ENCODE assay signal across 8 cellular contexts in the genomic region with DNA sequence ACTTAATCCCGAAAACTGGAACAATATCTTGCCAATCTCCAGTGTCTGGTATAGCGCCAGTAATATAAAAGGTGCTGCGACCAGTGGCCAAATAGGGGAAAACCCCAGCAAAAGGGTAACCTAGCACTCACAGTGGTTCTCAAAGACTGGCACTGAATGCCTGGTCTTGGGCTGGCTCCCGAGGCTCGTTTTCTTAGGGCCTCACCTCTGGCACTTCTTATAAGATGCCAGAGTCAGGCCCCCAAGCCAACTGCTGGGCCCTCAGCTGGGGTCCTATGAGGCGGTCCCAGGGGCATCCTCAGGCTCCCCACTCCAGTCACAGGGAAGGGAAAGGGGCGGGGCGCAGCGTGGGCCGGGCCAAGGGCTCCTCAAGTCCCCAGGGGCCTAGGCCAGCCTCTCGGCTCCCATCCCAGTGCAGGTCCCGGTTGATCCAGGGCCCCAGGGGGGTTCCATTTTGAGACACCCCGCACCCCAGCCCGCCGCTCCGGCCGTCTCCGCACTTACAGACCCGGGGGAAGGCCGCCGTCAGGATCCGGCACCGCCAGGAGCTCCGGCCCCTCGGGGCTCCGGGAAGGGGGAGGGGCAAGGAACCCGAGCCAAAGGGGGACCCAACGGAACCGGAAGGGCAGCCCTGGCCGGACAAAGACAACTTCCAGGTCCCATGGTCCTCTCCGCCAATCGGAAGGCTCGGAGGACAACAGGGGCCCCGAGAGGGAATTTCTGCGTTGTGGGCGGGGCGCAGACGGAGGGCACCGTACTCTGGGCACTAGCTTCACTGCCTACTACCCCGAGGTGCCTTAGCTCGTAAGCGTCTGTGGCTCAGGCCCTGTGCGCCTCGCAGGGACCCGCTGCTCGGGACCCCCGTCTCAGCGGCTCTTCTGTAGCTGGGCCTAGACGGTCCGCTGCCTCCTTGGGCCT. TPM values are rescaled to one million over a fixed set of nuclear protein-coding genes. Genes with fewer than 3 reads are reported as not detected.
DNase-seq lines count a peak whose midpoint lies in the region; ATAC-seq and TF ChIP-seq lines count a peak whose summit lies in the region.

A gene with protein sequence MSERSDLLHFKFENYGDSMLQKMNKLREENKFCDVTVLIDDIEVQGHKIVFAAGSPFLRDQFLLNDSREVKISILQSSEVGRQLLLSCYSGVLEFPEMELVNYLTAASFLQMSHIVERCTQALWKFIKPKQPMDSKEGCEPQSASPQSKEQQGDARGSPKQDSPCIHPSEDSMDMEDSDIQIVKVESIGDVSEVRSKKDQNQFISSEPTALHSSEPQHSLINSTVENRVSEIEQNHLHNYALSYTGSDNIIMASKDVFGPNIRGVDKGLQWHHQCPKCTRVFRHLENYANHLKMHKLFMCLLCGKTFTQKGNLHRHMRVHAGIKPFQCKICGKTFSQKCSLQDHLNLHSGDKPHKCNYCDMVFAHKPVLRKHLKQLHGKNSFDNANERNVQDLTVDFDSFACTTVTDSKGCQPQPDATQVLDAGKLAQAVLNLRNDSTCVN (minus strand): TSS at position 580 of the 918 bp plus-strand sequence. CDS start 11,578 bp downstream, outside the sequence.

- intact Hi-C loops in heart right ventricle (cut with DNase I) (loop anchor here in 2 of 10 donors (1.0 to 5.0 kb wide), 3 partner anchors 9 to 46 kb away; partner anchors contain the start of gene RC3H2 (in 1 of the 2)), posterior vena cava (cut with DNase I) (no loop called here), upper lobe of right lung (cut with DNase I) (no loop called here)

- H4K20me1 ChIP-seq in SU-DHL-6 (ENCODE audit: low read depth, low read length) = no peaks in the 10 kb centered on the region

- H3F3A ChIP-seq in SU-DHL-6 (ENCODE audit: insufficient read depth) = peaks cover 4% of the 10 kb centered on the region; the same call in 1 of the 2 replicates

- H3K9me3 ChIP-seq in SU-DHL-6 (ENCODE audit: insufficient read depth, low read length) (no peaks in the 10 kb centered on the region), heart right ventricle (no peaks in the 10 kb centered on the region), upper lobe of right lung (no peaks in the 10 kb centered on the region)

- H3K9me2 ChIP-seq in SU-DHL-6 (replicated peaks; ENCODE audit: insufficient read depth, low read length) = no peaks in the 10 kb centered on the region

- ATAC-seq in HG02763 (IDR thresholded peaks at IDR 0.05; ENCODE audit: unreplicated experiment) (peak; percentile 90), heart right ventricle (peak; percentile 98 to 99 (median 98)), upper lobe of right lung (peak; percentile 100)
- ATAC-seq in activated naive CD8-positive, alpha-beta T cell treated with anti-CD3 and anti-CD28 coated beads, Interleukin-2, amount 50 U/mL, for 24 hours = peak; percentile 99

- peaks cover 2% of the 10 kb centered on the region for H3K36me3 Mint-ChIP-seq in activated naive CD8-positive, alpha-beta T cell treated with anti-CD3 and anti-CD28 coated beads, Interleukin-2, amount 50 U/mL, for 24 hours (ENCODE audit: low read depth)

- peak within 1 kb of the TSS; percentile 59 for H3K4me3 ChIP-seq in GM12875 (ENCODE audit: low read depth, low read length)
- H3K4me3 ChIP-seq in SU-DHL-6 (ENCODE audit: insufficient read depth, low read length, poor library complexity, severe bottlenecking) = peak within 1 kb of the TSS; percentile 62
- H3K4me3 ChIP-seq in heart right ventricle = peak within 1 kb of the TSS; percentile 62 to 94 (median 84)
- peak within 1 kb of the TSS; percentile 87 for H3K4me3 ChIP-seq in upper lobe of right lung

- no peaks in the 10 kb centered on the region for H3K27me3 Mint-ChIP-seq in activated naive CD8-positive, alpha-beta T cell treated with anti-CD3 and anti-CD28 coated beads, Interleukin-2, amount 50 U/mL, for 24 hours

- peak within 1 kb of the TSS; percentile 93 for H3K27ac Mint-ChIP-seq in activated naive CD8-positive, alpha-beta T cell treated with anti-CD3 and anti-CD28 coated beads, Interleukin-2, amount 50 U/mL, for 24 hours

- 1% methylated on average over 50 of the region's 50 CpGs for WGBS in heart right ventricle, 2 donors

- DNase-seq in NCI-H1417 (lab: John Stamatoyannopoulos, UW) (peak; percentile 81 to 98 (median 95)), heart right ventricle (peak; percentile 93 to 96), posterior vena cava (ENCODE audit: low spot score) (peak; percentile 98), upper lobe of right lung (peak; percentile 97)
- peak; percentile 92 for DNase-seq in activated naive CD8-positive, alpha-beta T cell treated with anti-CD3 and anti-CD28 coated beads, Interleukin-2, amount 50 U/mL, for 24 hours

- no peaks in the 10 kb centered on the region for H3K36me3 ChIP-seq in SU-DHL-6 (ENCODE audit: low read length)
- peaks cover 0 to 11% (median 0%) of the 10 kb centered on the region in 9 donors for H3K36me3 ChIP-seq in heart right ventricle
- H3K36me3 ChIP-seq in upper lobe of right lung = peaks cover 4% of the 10 kb centered on the region

- peak within 1 kb of the TSS; percentile 15 for H2AFZ ChIP-seq in SU-DHL-6 (ENCODE audit: low read depth, low read length, severe bottlenecking)

- no peak for TF ChIP-seq CTCF in GM12875 (IDR thresholded peaks at IDR 0.05; ENCODE audit: borderline replicate concordance, insufficient read depth, low read depth, low read length)
- no peak for TF ChIP-seq CTCF in SU-DHL-6 (IDR thresholded peaks at IDR 0.05; ENCODE audit: insufficient read depth, low read length, poor library complexity, severe bottlenecking)
- TF ChIP-seq CTCF in heart right ventricle (IDR thresholded peaks at IDR 0.05) = no peak
- no peak for TF ChIP-seq CTCF in upper lobe of right lung (IDR thresholded peaks at IDR 0.05)

- peaks cover 83% of the 10 kb centered on the region for H3K79me2 ChIP-seq in SU-DHL-6 (ENCODE audit: insufficient read depth, low read length)

- peak within 1 kb of the TSS; percentile 96 for H3K9ac ChIP-seq in SU-DHL-6 (ENCODE audit: low read length)

- H3K27ac ChIP-seq in SU-DHL-6 (ENCODE audit: low read depth, low read length) (peak within 1 kb of the TSS; percentile 68), heart right ventricle (peak within 1 kb of the TSS; percentile 36 to 96 (median 90)), upper lobe of right lung (peak within 1 kb of the TSS; percentile 81)

- peaks cover 3 to 41% (median 32%) of the 10 kb centered on the region in 9 donors for H3K4me1 ChIP-seq in heart right ventricle
- peaks cover 24% of the 10 kb centered on the region for H3K4me1 ChIP-seq in upper lobe of right lung

- no peaks in the 10 kb centered on the region for H3K27me3 ChIP-seq in SU-DHL-6 (ENCODE audit: low read length)
- H3K27me3 ChIP-seq in heart right ventricle = no peaks in the 10 kb centered on the region
- H3K27me3 ChIP-seq in upper lobe of right lung = no peaks in the 10 kb centered on the region

- H3K9me3 Mint-ChIP-seq in activated naive CD8-positive, alpha-beta T cell treated with anti-CD3 and anti-CD28 coated beads, Interleukin-2, amount 50 U/mL, for 24 hours = no peaks in the 10 kb centered on the region

- H3K4me2 ChIP-seq in SU-DHL-6 (ENCODE audit: low read depth, low read length, poor library complexity, severe bottlenecking) = peak within 1 kb of the TSS; percentile 81

- H3K4me1 Mint-ChIP-seq in activated naive CD8-positive, alpha-beta T cell treated with anti-CD3 and anti-CD28 coated beads, Interleukin-2, amount 50 U/mL, for 24 hours = peaks cover 14% of the 10 kb centered on the region

- H3K4me3 Mint-ChIP-seq in activated naive CD8-positive, alpha-beta T cell treated with anti-CD3 and anti-CD28 coated beads, Interleukin-2, amount 50 U/mL, for 24 hours = no peak within 1 kb of the TSS

RNA-seq across cellular contexts. Expression of the gene that starts here (rescaled TPM):
- total RNA-seq in heart right ventricle (1 to 10 TPM; 3.0 to 5.5 (median 4.5) TPM), posterior vena cava (1 to 10 TPM; 5.4 to 5.8 TPM), upper lobe of right lung (8.2 TPM)
- 1 to 10 TPM; 2.0 to 2.2 TPM for polyA plus RNA-seq in heart right ventricle

Comparison
In these comparisons a context has a peak if more than half of its experiments do, and no peak if none do; other contexts are left out.
1. Peak in every context shown above with its lines: DNase-seq, ATAC-seq, H3K4me3 ChIP-seq and H3K27ac ChIP-seq.